25 cellular contexts compared by ENCODE assay signal in the genomic region with DNA sequence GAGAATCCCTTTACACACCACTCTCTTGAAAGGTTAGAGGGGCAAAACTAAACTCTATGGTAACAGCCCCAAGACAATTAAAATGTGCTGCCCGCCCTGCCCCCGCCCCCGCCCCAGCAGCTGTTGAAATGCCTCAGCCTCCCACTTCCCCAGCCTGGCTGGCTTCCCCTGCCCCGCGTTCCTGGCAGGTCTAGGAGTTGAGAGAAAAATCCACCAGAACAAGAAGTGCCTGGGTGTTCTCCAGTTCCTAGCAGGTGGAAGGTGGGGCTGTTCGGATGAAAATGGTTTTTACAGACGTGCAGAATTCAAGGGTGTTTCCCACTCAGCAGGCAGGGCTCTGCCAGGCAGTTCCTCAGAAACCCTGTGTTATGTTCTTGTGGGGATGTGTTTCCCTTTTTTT.
"Had no signal": no experiment of that assay in that cellular context is flagged by ENCODE, and none has a peak within 500 bp of the region (broad histone marks: within the 10 kb centered on the region; RNA-seq: fewer than 3 reads in every experiment).

No MANE protein-coding gene starts in this region.

- H3K27me3 ChIP-seq: ascending aorta, body of pancreas, Peyer's patch had no signal

- H3K4me1 Mint-ChIP-seq: activated CD4-positive, alpha-beta T cell treated with anti-CD3 and anti-CD28 coated beads for 36 hours; activated CD8-positive, alpha-beta memory T cell treated with anti-CD3 and anti-CD28 coated beads, Interleukin-2, amount 10 ng/mL, durations not matched to agents 7 days and 5 days; activated naive CD8-positive, alpha-beta T cell treated with anti-CD3 and anti-CD28 coated beads, Interleukin-2, amount 50 U/mL, for 24 hours; central memory CD8-positive, alpha-beta T cell had no signal

- H3K9me3 ChIP-seq: ascending aorta, body of pancreas, Peyer's patch had no signal

- ATAC-seq: activated CD4-positive, alpha-beta T cell treated with anti-CD3 and anti-CD28 coated beads for 36 hours; activated CD8-positive, alpha-beta memory T cell treated with anti-CD3 and anti-CD28 coated beads, Interleukin-2, amount 10 ng/mL, durations not matched to agents 7 days and 5 days; activated naive CD4-positive, alpha-beta T cell treated with anti-CD3 and anti-CD28 coated beads, Interleukin-2, amount 50 U/mL, for 72 hours; activated naive CD8-positive, alpha-beta T cell treated with anti-CD3 and anti-CD28 coated beads, Interleukin-2, amount 50 U/mL, for 24 hours; body of pancreas had no signal

- H3K9me3 Mint-ChIP-seq: activated naive CD8-positive, alpha-beta T cell treated with anti-CD3 and anti-CD28 coated beads, Interleukin-2, amount 50 U/mL, for 24 hours; T-helper 1 cell treated with Interleukin-12 subunit alpha and Interleukin-12 subunit beta and Interleukin-4 antibody, amounts not matched to agents 30 μg/mL and 1 μg/mL, for 36 hours had no signal

- H3K27me3 Mint-ChIP-seq: activated CD4-positive, alpha-beta T cell treated with anti-CD3 and anti-CD28 coated beads for 36 hours; activated CD8-positive, alpha-beta memory T cell treated with anti-CD3 and anti-CD28 coated beads, Interleukin-2, amount 10 ng/mL, durations not matched to agents 7 days and 5 days; activated naive CD8-positive, alpha-beta T cell treated with anti-CD3 and anti-CD28 coated beads, Interleukin-2, amount 50 U/mL, for 24 hours; activated T-cell treated with anti-CD3 and anti-CD28 coated beads, Interleukin-2, amount 50 U/mL, for 24 hours; central memory CD8-positive, alpha-beta T cell had no signal

- H3K4me1 ChIP-seq: ascending aorta, body of pancreas, Peyer's patch had no signal

- H3K4me3 Mint-ChIP-seq: activated CD4-positive, alpha-beta T cell treated with anti-CD3 and anti-CD28 coated beads for 36 hours; activated CD8-positive, alpha-beta memory T cell treated with anti-CD3 and anti-CD28 coated beads, Interleukin-2, amount 10 ng/mL, durations not matched to agents 7 days and 5 days; activated naive CD8-positive, alpha-beta T cell treated with anti-CD3 and anti-CD28 coated beads, Interleukin-2, amount 50 U/mL, for 24 hours; activated T-cell treated with anti-CD3 and anti-CD28 coated beads, Interleukin-2, amount 50 U/mL, for 24 hours; central memory CD8-positive, alpha-beta T cell; T-helper 1 cell treated with Interleukin-12 subunit alpha and Interleukin-12 subunit beta and Interleukin-4 antibody, amounts not matched to agents 30 μg/mL and 1 μg/mL, for 36 hours had no signal

- H3K27ac ChIP-seq: ascending aorta, body of pancreas, Peyer's patch, RWPE1, VCaP had no signal

- H3K27ac Mint-ChIP-seq: activated CD4-positive, alpha-beta T cell treated with anti-CD3 and anti-CD28 coated beads for 36 hours; activated CD8-positive, alpha-beta memory T cell treated with anti-CD3 and anti-CD28 coated beads, Interleukin-2, amount 10 ng/mL, durations not matched to agents 7 days and 5 days; activated naive CD4-positive, alpha-beta T cell treated with anti-CD3 and anti-CD28 coated beads, Interleukin-2, amount 50 U/mL, for 72 hours; activated naive CD8-positive, alpha-beta T cell treated with anti-CD3 and anti-CD28 coated beads, Interleukin-2, amount 50 U/mL, for 24 hours; activated T-cell treated with anti-CD3 and anti-CD28 coated beads, Interleukin-2, amount 50 U/mL, for 24 hours; T-helper 1 cell treated with Interleukin-12 subunit alpha and Interleukin-12 subunit beta and Interleukin-4 antibody, amounts not matched to agents 30 μg/mL and 1 μg/mL, for 36 hours had no signal

- H3K4me3 ChIP-seq: ascending aorta, body of pancreas, Peyer's patch had no signal

- H3K36me3 Mint-ChIP-seq: activated CD8-positive, alpha-beta memory T cell treated with anti-CD3 and anti-CD28 coated beads, Interleukin-2, amount 10 ng/mL, durations not matched to agents 7 days and 5 days; activated naive CD4-positive, alpha-beta T cell treated with anti-CD3 and anti-CD28 coated beads, Interleukin-2, amount 50 U/mL, for 72 hours had no signal

- DNase-seq: activated CD4-positive, alpha-beta T cell treated with anti-CD3 and anti-CD28 coated beads for 36 hours; activated CD4-positive, CD25-positive, alpha-beta regulatory T cell; activated CD8-positive, alpha-beta memory T cell treated with anti-CD3 and anti-CD28 coated beads, Interleukin-2, amount 10 ng/mL, durations not matched to agents 7 days and 5 days; activated effector memory CD4-positive, alpha-beta T cell treated with anti-CD3 and anti-CD28 coated beads, Interleukin-2, amount 50 U/mL, for 16 hours; activated naive CD4-positive, alpha-beta T cell treated with Interleukin-2 at 50 U/mL for 16 hours; activated naive CD8-positive, alpha-beta T cell treated with anti-CD3 and anti-CD28 coated beads, Interleukin-2, amount 50 U/mL, for 24 hours; activated T-cell treated with anti-CD3 and anti-CD28 coated beads, Interleukin-2, amount 50 U/mL, for 24 hours; amniotic stem cell; body of pancreas; NCI-H1048; NCI-H1417; NCI-H1694; NCI-H2029 treated with DMSO at 0.1 percent for 48 hours; NCI-H345; NCI-H510A; NCI-H526 treated with DMSO at 0.1 percent for 48 hours; NCI-H82; Peyer's patch; SHP77 treated with DMSO at 0.1 percent for 48 hours had no signal

- H3K36me3 ChIP-seq: ascending aorta, Peyer's patch had no signal
